1 cellular context compared by ENCODE assay signal in genomic region chr10:59227136-59227673, GRCh38.
TF ChIP-seq lines count a peak whose summit lies in the region.

No MANE protein-coding gene starts in this region.

TF ChIP-seq in GM23338, 12 proteins besides CTCF, POLR2A, EP300 and RAD21 (continued from another document):
- TF ChIP-seq ZNF462 (CRISPR knock-in tag; IDR thresholded peaks at IDR 0.05) (no peak), EZH2phosphoT487 (IDR thresholded peaks at IDR 0.05; ENCODE audit: unreplicated experiment) (no peak), EZH2 (IDR thresholded peaks at IDR 0.05; ENCODE audit: low read depth, unreplicated experiment) (no peak)
